10 cellular contexts compared by ENCODE assay signal in the genomic region with DNA sequence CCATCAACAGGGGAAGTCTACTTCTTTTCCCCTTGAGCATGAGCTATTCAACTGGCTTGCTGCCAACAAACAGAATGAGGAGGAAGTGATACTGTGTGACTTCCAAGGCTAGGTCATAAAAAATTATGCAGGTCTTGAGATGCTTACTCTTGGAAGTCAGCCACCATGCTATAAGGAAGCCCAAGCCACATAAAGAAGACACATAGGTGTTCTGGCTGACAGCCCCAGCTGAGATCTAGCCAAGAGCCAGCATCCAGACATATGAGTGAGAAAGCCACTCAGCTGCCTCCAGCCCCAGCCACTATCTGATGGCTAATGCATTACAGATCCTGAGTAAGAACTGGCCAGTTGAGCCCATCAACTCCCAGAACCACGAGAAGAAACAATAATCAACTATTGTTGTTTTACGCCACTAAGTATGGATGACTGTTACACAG. TPM values are rescaled to one million over a fixed set of nuclear protein-coding genes. Genes with fewer than 3 reads are reported as not detected.
DNase-seq lines count a peak whose midpoint lies in the region; ATAC-seq, FAIRE-seq and TF ChIP-seq lines count a peak whose summit lies in the region.
"Had no signal": no experiment of that assay in that cellular context is flagged by ENCODE, and none has a peak within 500 bp of the region (broad histone marks: within the 10 kb centered on the region; RNA-seq: fewer than 3 reads in every experiment).

No MANE protein-coding gene starts in this region.

- H4K20me1 ChIP-seq in GM12878 (ENCODE audit: control insufficient read depth, insufficient read depth): no peaks in the 10 kb centered on the region

- H3K4me3 Mint-ChIP-seq in WTC11: no peak overlapping the region
- H3K4me3 Mint-ChIP-seq: CD4-positive, CD25-positive, alpha-beta regulatory T cell had no signal

- no peak overlapping the region for H3K27ac Mint-ChIP-seq in WTC11
- H3K27ac Mint-ChIP-seq: CD4-positive, CD25-positive, alpha-beta regulatory T cell had no signal

- POLR2A ChIA-PET in GM12878 (lab: Charles Lee) (interaction anchor here (1.3 kb wide), 1 partner anchor 34 kb away, joined by 4 read pairs; no protein-coding TSS in a partner anchor), WTC11 (lab: Charles Lee) (no interaction called here)

- SMC1A ChIA-PET in GM12878 (lab: Charles Lee; ENCODE audit: uncharacterized antibody, unreplicated experiment): interaction anchor here (1.0 to 2.5 kb wide), 4 partner anchors 11 to 45 kb away, joined by 4 to 19 read pairs (median 6); a partner anchor contains a TSS

- TF ChIP-seq RAD21 in GM12878 (IDR thresholded peaks at IDR 0.05; ENCODE audit: insufficient read depth, low read depth, low read length): no peak

- H3K9ac ChIP-seq in GM12878 (ENCODE audit: control insufficient read depth, insufficient read depth, low read length): no peak overlapping the region

- DNase-seq in left ventricle myocardium inferior (no peak), right atrium auricular region (ENCODE audit: low spot score) (no peak), MG63 (peak; percentile 49), GM12878 (ENCODE audit: low read depth, low spot score) (peak; percentile 34), WTC11 (ENCODE audit: low spot score) (no peak), tibial artery (no peak)
- DNase-seq: NCI-H510A had no signal

- no TSS peak for BruUV-seq in GM12878 (replicated peaks; lab: Mats Ljungman, UMichigan)

- H3K4me1 Mint-ChIP-seq in WTC11: peaks cover 8% of the 10 kb centered on the region

- H3K27me3 ChIP-seq in left ventricle myocardium inferior (ENCODE audit: low read depth) (no peaks in the 10 kb centered on the region), right atrium auricular region (no peaks in the 10 kb centered on the region), MG63 (no peaks in the 10 kb centered on the region), GM12878 (replicated peaks in 1 of 2; ENCODE audit: control insufficient read depth in 2 of 2, insufficient read depth in 2 of 2, low read length in 1 of 2) (no peaks in the 10 kb centered on the region), tibial artery (no peaks in the 10 kb centered on the region)

- H3K4me2 ChIP-seq in GM12878 (ENCODE audit: control insufficient read depth, insufficient read depth): no peak overlapping the region

- no peaks in the 10 kb centered on the region for H3K27me3 Mint-ChIP-seq in WTC11 (ENCODE audit: low read depth)
- H3K27me3 Mint-ChIP-seq: CD4-positive, CD25-positive, alpha-beta regulatory T cell had no signal

- H3K36me3 ChIP-seq in left ventricle myocardium inferior: peaks cover 19% of the 10 kb centered on the region
- H3K36me3 ChIP-seq in right atrium auricular region: no peaks in the 10 kb centered on the region
- H3K36me3 ChIP-seq in MG63: peaks cover 6% of the 10 kb centered on the region
- H3K36me3 ChIP-seq in GM12878 (ENCODE audit: control insufficient read depth in 2 of 2, insufficient read depth in 2 of 2, low read length in 1 of 2): peaks cover 3 to 4% of the 10 kb centered on the region in 2 experiments; a peak in 3 of 4 replicates
- peaks cover 5 to 17% (median 16%) of the 10 kb centered on the region in 3 donors for H3K36me3 ChIP-seq in tibial artery

- in situ Hi-C loops in GM12878 (cut with MboI): no loop called here

- ATAC-seq in GM12878 (peak; percentile 78), WTC11 (no peak), HG03439 (IDR thresholded peaks at IDR 0.05; ENCODE audit: unreplicated experiment) (no peak), HG03354 (IDR thresholded peaks at IDR 0.05; ENCODE audit: poor library complexity, severe bottlenecking, unreplicated experiment) (no peak)

- H3K4me3 ChIP-seq in left ventricle myocardium inferior: no peak overlapping the region
- H3K4me3 ChIP-seq in right atrium auricular region: no peak overlapping the region
- no peak overlapping the region for H3K4me3 ChIP-seq in MG63
- no peak overlapping the region for H3K4me3 ChIP-seq in GM12878
- no peak overlapping the region for H3K4me3 ChIP-seq in tibial artery

- H2AFZ ChIP-seq in GM12878 (ENCODE audit: control insufficient read depth, low read depth, low read length): no peak overlapping the region

- CTCF ChIA-PET in GM12878 (lab: Yijun Ruan, JAX) (interaction anchor here (0.5 to 6.3 kb wide), 9 partner anchors 11 to 368 kb away, joined by 3 to 31 read pairs (median 4); no protein-coding TSS in a partner anchor), WTC11 (lab: Charles Lee) (interaction anchor here (0.7 to 1.0 kb wide), 2 partner anchors 36 to 46 kb away, joined by 3 read pairs; no protein-coding TSS in a partner anchor)

- RAD21 ChIA-PET in GM12878 (lab: Charles Lee; ENCODE audit: unreplicated experiment): interaction anchor here (1.1 to 1.3 kb wide), 2 partner anchors 32 to 38 kb away, joined by 3 read pairs; a partner anchor contains a TSS

- H3K4me1 ChIP-seq in left ventricle myocardium inferior (peaks cover 39% of the 10 kb centered on the region), right atrium auricular region (peaks cover 0 to 11% of the 10 kb centered on the region in 2 donors), GM12878 (ENCODE audit: control insufficient read depth, insufficient read depth, low read length) (no peaks in the 10 kb centered on the region), tibial artery (no peaks in the 10 kb centered on the region)

- peak overlapping the region; percentile 9 for H3K27ac ChIP-seq in left ventricle myocardium inferior (replicated peaks)
- peak overlapping the region in 1 of 2 donors; percentile 40 for H3K27ac ChIP-seq in right atrium auricular region
- H3K27ac ChIP-seq in GM12878 (ENCODE audit: control insufficient read depth, insufficient read depth): no peak overlapping the region
- no peak overlapping the region for H3K27ac ChIP-seq in tibial artery

- TF ChIP-seq CTCF in left ventricle myocardium inferior (IDR thresholded peaks at IDR 0.05; ENCODE audit: borderline replicate concordance) (no peak), right atrium auricular region (IDR thresholded peaks at IDR 0.05) (no peak), GM12878 (IDR thresholded peaks at IDR 0.05 in 2 of 3, conservative IDR thresholded peaks at IDR 0.05 in 1 of 3; ENCODE audit: control insufficient read depth in 2 of 3, extremely low read depth in 1 of 3, insufficient read depth in 1 of 3, low read depth in 3 of 3, low read length in 3 of 3) (no peak), WTC11 (IDR thresholded peaks at IDR 0.05) (no peak), tibial artery (IDR thresholded peaks at IDR 0.05) (no peak)

- H3K79me2 ChIP-seq in GM12878 (ENCODE audit: control insufficient read depth, insufficient read depth, low read length): no peaks in the 10 kb centered on the region

- TF ChIP-seq EP300 in GM12878 (IDR thresholded peaks at IDR 0.05; ENCODE audit: borderline replicate concordance in 1 of 2, control insufficient read depth in 1 of 2, low read depth in 2 of 2, low read length in 2 of 2): no peak

- no peak for TF ChIP-seq POLR2A in GM12878 (IDR thresholded peaks at IDR 0.05; ENCODE audit: low read depth, low read length)

- no peak for FAIRE-seq in GM12878 (lab: Jason Lieb, UNC)

- H3K9me3 Mint-ChIP-seq in WTC11: no peaks in the 10 kb centered on the region

- WGBS in GM12878 (ENCODE audit: insufficient coverage, insufficient replicate concordance, low lambda C conversion rate, missing lambda C conversion rate): 98% methylated on average over 2 of the region's 2 CpGs

- intact Hi-C loops in left ventricle myocardium inferior (cut with micrococcal nuclease) (no loop called here), GM12878 (cut with micrococcal nuclease; ENCODE audit: unreplicated experiment) (no loop called here), tibial artery (cut with DNase I; ENCODE audit: low total_unique reads) (no loop called here)

- H3K36me3 Mint-ChIP-seq in WTC11: no peaks in the 10 kb centered on the region

- H3K9me3 ChIP-seq in left ventricle myocardium inferior (replicated peaks) (peaks cover 10% of the 10 kb centered on the region), right atrium auricular region (no peaks in the 10 kb centered on the region), MG63 (no peaks in the 10 kb centered on the region), GM12878 (replicated peaks; ENCODE audit: control insufficient read depth, insufficient read depth, low read length) (peaks cover 6% of the 10 kb centered on the region; the same call in 1 of the 3 replicates), tibial artery (no peaks in the 10 kb centered on the region)

TF ChIP-seq in GM12878, 131 proteins besides CTCF, POLR2A, EP300 and RAD21 (continues in another document):
- peak; percentile 83 for TF ChIP-seq SPI1 (IDR thresholded peaks at IDR 0.05; ENCODE audit: borderline replicate concordance, insufficient read depth, low read depth, low read length)

TF ChIP-seq in WTC11, 78 proteins besides CTCF, POLR2A, EP300 and RAD21 (continues in another document):
- TF ChIP-seq FOXJ3 (CRISPR knock-in tag; IDR thresholded peaks at IDR 0.05; ENCODE audit: borderline replicate concordance) (no peak), GRHL2 (CRISPR knock-in tag; IDR thresholded peaks at IDR 0.05; ENCODE audit: insufficient replicate concordance, severe bottlenecking) (no peak), GABPB1 (CRISPR knock-in tag; IDR thresholded peaks at IDR 0.05) (no peak), NFATC4 (CRISPR knock-in tag; IDR thresholded peaks at IDR 0.05) (no peak)

RNA-seq across cellular contexts. Expression of a gene that starts 31.0 kb away (rescaled TPM):
- total RNA-seq in left ventricle myocardium inferior (6.5 TPM), right atrium auricular region (10 to 100 TPM in 1 of 2 donors, 1 to 10 TPM in 1; 6.5 to 13.2 TPM), GM12878 (2014; rRNA removed) (33.9 and 39.5 TPM in 2 replicates), GM12878 (2014; rRNA removed; fragmentation: Illumina TruSeq; extraction: Trizol) (27.6 and 27.8 TPM in 2 replicates), GM12878 (2021) (47.3 and 49.1 TPM in 2 replicates), WTC11 (2021) (74.5 to 87.7 TPM (median 75.2 TPM) in 3 replicates)
- total RNA-seq in MG63 (2014; rRNA removed; shearing (Covaris generic); ENCODE audit: low replicate concordance): 16.1 TPM in 2 replicates
- 90.2 and 93.2 TPM in 2 replicates for total RNA-seq in GM12878 (2013; cell fraction: nucleolus; rRNA removed)
- polyA plus RNA-seq in GM12878 (2011; ENCODE audit: low read depth): 18.3 TPM
- polyA plus RNA-seq in GM12878 (2011; rRNA removed) (45.1 and 45.9 TPM in 2 replicates), GM12878 (2014; fragmentation: Illumina TruSeq; extraction: Trizol) (34.4 and 36.1 TPM in 2 replicates), GM12878 (2014; fragmentation: Nextera tagmentation; extraction: Ambion mirVana) (10 to 100 TPM; 28.5 to 37.0 TPM), GM12878 (2014; rRNA removed) (26.6 and 27.3 TPM in 2 replicates), GM12878 (2016; fragmentation: Nextera tagmentation; extraction: Ambion mirVana) (10 to 100 TPM; 63.4 to 68.2 TPM)
- 35.6 and 43.4 TPM in 2 replicates for polyA plus RNA-seq in GM12878 (2011; cell fraction: cytosol; rRNA removed)
- polyA plus RNA-seq in GM12878 (2011; cell fraction: nucleus; rRNA removed): 26.8 and 30.2 TPM in 2 replicates
- polyA plus RNA-seq in GM12878 (2012): 14.7 and 18.3 TPM in 2 replicates
- 81.0 and 86.2 TPM in 2 replicates for polyA minus RNA-seq in GM12878 (2011; rRNA and poly(A)+ RNA removed)
- polyA minus RNA-seq in GM12878 (2011; cell fraction: cytosol; rRNA and poly(A)+ RNA removed): 24.2 and 30.5 TPM in 2 replicates
- 25.5 and 36.2 TPM in 2 replicates for polyA minus RNA-seq in GM12878 (2011; cell fraction: nucleus; rRNA and poly(A)+ RNA removed)

Comparison
In these comparisons a context has a peak if more than half of its experiments do, and no peak if none do; other contexts are left out.
1. DNase-seq: peak in MG63 (single experiment) and GM12878 (single experiment); none in left ventricle myocardium inferior (single experiment), right atrium auricular region (single experiment), WTC11 (single experiment) and tibial artery (0 of 2).